ENCODE assay signal across 1 cellular context in the genomic region with DNA sequence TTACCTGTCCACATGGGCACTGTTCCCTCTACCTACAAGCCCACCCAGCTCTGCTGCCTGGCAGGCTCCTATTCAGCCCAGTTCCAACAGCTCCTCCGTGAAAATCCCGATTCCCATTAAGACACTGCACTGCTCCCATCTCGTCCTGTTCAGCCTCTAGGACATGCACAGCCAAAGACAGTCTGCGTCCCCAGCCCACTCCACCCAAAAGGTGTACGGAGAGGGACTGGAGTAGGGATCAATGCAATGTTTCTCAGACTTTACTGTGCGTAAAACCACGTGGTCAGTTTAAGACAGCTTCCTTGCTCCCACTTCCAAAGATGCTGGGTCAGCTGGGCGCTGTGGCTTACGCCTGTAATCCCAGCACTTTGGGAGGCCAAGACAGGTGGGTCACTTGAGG.
TF ChIP-seq lines count a peak whose summit lies in the region.

No MANE protein-coding gene starts in this region.

TF ChIP-seq in GM23338, 12 proteins besides CTCF, POLR2A, EP300 and RAD21:
- TF ChIP-seq ZNF331 (CRISPR knock-in tag; IDR thresholded peaks at IDR 0.05; ENCODE audit: low read depth) (no peak), REST (IDR thresholded peaks at IDR 0.05; ENCODE audit: unreplicated experiment) (no peak), STAT1 (IDR thresholded peaks at IDR 0.05; ENCODE audit: unreplicated experiment) (no peak), ETS1 (IDR thresholded peaks at IDR 0.05) (no peak), POLR2AphosphoS5 (IDR thresholded peaks at IDR 0.05; ENCODE audit: low read depth) (no peak), EZH2phosphoT487 (IDR thresholded peaks at IDR 0.05; ENCODE audit: unreplicated experiment) (no peak), ZNF114 (CRISPR knock-in tag; IDR thresholded peaks at IDR 0.05) (no peak), JUNB (IDR thresholded peaks at IDR 0.05; ENCODE audit: unreplicated experiment) (no peak), NANOG (IDR thresholded peaks at IDR 0.05; ENCODE audit: borderline replicate concordance) (no peak), CREB1 (CRISPR knock-in tag; IDR thresholded peaks at IDR 0.05; ENCODE audit: low read depth) (no peak), EZH2 (IDR thresholded peaks at IDR 0.05; ENCODE audit: low read depth, unreplicated experiment) (no peak)
- TF ChIP-seq, protein P1, sequence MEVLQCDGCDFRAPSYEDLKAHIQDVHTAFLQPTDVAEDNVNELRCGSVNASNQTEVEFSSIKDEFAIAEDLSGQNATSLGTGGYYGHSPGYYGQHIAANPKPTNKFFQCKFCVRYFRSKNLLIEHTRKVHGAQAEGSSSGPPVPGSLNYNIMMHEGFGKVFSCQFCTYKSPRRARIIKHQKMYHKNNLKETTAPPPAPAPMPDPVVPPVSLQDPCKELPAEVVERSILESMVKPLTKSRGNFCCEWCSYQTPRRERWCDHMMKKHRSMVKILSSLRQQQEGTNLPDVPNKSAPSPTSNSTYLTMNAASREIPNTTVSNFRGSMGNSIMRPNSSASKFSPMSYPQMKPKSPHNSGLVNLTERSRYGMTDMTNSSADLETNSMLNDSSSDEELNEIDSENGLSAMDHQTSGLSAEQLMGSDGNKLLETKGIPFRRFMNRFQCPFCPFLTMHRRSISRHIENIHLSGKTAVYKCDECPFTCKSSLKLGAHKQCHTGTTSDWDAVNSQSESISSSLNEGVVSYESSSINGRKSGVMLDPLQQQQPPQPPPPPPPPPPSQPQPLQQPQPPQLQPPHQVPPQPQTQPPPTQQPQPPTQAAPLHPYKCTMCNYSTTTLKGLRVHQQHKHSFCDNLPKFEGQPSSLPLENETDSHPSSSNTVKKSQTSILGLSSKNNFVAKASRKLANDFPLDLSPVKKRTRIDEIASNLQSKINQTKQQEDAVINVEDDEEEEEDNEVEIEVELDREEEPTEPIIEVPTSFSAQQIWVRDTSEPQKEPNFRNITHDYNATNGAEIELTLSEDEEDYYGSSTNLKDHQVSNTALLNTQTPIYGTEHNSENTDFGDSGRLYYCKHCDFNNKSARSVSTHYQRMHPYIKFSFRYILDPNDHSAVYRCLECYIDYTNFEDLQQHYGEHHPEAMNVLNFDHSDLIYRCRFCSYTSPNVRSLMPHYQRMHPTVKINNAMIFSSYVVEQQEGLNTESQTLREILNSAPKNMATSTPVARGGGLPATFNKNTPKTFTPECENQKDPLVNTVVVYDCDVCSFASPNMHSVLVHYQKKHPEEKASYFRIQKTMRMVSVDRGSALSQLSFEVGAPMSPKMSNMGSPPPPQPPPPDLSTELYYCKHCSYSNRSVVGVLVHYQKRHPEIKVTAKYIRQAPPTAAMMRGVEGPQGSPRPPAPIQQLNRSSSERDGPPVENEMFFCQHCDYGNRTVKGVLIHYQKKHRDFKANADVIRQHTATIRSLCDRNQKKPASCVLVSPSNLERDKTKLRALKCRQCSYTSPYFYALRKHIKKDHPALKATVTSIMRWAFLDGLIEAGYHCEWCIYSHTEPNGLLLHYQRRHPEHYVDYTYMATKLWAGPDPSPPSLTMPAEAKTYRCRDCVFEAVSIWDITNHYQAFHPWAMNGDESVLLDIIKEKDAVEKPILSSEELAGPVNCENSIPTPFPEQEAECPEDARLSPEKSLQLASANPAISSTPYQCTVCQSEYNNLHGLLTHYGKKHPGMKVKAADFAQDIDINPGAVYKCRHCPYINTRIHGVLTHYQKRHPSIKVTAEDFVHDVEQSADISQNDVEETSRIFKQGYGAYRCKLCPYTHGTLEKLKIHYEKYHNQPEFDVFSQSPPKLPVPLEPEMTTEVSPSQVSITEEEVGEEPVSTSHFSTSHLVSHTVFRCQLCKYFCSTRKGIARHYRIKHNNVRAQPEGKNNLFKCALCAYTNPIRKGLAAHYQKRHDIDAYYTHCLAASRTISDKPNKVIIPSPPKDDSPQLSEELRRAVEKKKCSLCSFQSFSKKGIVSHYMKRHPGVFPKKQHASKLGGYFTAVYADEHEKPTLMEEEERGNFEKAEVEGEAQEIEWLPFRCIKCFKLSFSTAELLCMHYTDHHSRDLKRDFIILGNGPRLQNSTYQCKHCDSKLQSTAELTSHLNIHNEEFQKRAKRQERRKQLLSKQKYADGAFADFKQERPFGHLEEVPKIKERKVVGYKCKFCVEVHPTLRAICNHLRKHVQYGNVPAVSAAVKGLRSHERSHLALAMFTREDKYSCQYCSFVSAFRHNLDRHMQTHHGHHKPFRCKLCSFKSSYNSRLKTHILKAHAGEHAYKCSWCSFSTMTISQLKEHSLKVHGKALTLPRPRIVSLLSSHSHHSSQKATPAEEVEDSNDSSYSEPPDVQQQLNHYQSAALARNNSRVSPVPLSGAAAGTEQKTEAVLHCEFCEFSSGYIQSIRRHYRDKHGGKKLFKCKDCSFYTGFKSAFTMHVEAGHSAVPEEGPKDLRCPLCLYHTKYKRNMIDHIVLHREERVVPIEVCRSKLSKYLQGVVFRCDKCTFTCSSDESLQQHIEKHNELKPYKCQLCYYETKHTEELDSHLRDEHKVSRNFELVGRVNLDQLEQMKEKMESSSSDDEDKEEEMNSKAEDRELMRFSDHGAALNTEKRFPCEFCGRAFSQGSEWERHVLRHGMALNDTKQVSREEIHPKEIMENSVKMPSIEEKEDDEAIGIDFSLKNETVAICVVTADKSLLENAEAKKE (CRISPR knock-in tag; IDR thresholded peaks at IDR 0.05) = no peak
TF ChIP-seq in GM23338: peak in this region for 0.
